1 cellular context compared by ENCODE assay signal in the genomic region with DNA sequence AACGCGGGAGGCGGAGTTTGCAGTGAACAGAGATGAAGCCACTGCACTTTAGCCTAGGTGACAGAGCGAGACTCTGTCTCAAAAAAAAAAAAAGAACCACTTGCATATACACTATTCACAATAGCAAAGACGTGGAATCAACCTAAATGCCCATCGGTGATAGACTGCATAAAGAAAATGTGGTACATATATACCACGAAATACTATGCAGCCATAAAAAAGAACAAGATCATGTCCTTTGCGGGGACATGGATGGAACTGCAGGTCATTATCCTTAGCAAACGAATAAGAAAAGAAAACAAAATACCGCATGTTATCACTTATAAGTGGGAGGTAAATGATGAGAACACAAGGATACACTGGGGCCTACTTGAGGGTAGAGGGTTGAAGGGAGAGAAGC.
TF ChIP-seq lines count a peak whose summit lies in the region.

No MANE protein-coding gene starts in this region.

TF ChIP-seq in SK-N-SH, 30 proteins besides CTCF, POLR2A, EP300 and RAD21 (continued from another document):
- TF ChIP-seq, protein P1, sequence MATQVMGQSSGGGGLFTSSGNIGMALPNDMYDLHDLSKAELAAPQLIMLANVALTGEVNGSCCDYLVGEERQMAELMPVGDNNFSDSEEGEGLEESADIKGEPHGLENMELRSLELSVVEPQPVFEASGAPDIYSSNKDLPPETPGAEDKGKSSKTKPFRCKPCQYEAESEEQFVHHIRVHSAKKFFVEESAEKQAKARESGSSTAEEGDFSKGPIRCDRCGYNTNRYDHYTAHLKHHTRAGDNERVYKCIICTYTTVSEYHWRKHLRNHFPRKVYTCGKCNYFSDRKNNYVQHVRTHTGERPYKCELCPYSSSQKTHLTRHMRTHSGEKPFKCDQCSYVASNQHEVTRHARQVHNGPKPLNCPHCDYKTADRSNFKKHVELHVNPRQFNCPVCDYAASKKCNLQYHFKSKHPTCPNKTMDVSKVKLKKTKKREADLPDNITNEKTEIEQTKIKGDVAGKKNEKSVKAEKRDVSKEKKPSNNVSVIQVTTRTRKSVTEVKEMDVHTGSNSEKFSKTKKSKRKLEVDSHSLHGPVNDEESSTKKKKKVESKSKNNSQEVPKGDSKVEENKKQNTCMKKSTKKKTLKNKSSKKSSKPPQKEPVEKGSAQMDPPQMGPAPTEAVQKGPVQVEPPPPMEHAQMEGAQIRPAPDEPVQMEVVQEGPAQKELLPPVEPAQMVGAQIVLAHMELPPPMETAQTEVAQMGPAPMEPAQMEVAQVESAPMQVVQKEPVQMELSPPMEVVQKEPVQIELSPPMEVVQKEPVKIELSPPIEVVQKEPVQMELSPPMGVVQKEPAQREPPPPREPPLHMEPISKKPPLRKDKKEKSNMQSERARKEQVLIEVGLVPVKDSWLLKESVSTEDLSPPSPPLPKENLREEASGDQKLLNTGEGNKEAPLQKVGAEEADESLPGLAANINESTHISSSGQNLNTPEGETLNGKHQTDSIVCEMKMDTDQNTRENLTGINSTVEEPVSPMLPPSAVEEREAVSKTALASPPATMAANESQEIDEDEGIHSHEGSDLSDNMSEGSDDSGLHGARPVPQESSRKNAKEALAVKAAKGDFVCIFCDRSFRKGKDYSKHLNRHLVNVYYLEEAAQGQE (IDR thresholded peaks at IDR 0.05; ENCODE audit: low read depth, low read length), result no peak
- TF ChIP-seq, protein P2, sequence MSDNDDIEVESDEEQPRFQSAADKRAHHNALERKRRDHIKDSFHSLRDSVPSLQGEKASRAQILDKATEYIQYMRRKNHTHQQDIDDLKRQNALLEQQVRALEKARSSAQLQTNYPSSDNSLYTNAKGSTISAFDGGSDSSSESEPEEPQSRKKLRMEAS (IDR thresholded peaks at IDR 0.05; ENCODE audit: low read depth), result no peak
